In genomic region chr12:69512820-69513219, GRCh38 we compare ENCODE assay signal across 16 cellular contexts.
"Had no signal": no experiment of that assay in that cellular context is flagged by ENCODE, and none has a peak within 500 bp of the region (broad histone marks: within the 10 kb centered on the region; RNA-seq: fewer than 3 reads in every experiment).

No MANE protein-coding gene starts in this region.

- H3K36me3 Mint-ChIP-seq: activated naive CD4-positive, alpha-beta T cell treated with anti-CD3 and anti-CD28 coated beads, Interleukin-2, amount 10 ng/mL, durations not matched to agents 7 days and 5 days; natural killer cell had no signal

- ATAC-seq: heart left ventricle, natural killer cell had no signal

- H3K9me3 ChIP-seq: heart left ventricle, prostate gland, sigmoid colon had no signal

- H3K9me3 Mint-ChIP-seq: activated naive CD4-positive, alpha-beta T cell treated with anti-CD3 and anti-CD28 coated beads, Interleukin-2, amount 10 ng/mL, durations not matched to agents 7 days and 5 days; activated T-helper 2 cell treated with anti-CD3 and anti-CD28 coated beads, Interferon-gamma antibody, Interleukin-2, Interleukin-4, amounts not matched to agents 10 μg/mL and 5 μg/mL and 100 μg/mL, durations not matched to agents 14 hours and 24 hours and 36 hours; brain; central memory CD8-positive, alpha-beta T cell; natural killer cell; T-helper 1 cell treated with Interleukin-12 subunit alpha and Interleukin-12 subunit beta and Interleukin-4 antibody, amounts not matched to agents 30 μg/mL and 1 μg/mL, for 36 hours had no signal

- FAIRE-seq: islet of Langerhans had no signal

- H3K4me3 Mint-ChIP-seq: activated naive CD4-positive, alpha-beta T cell treated with anti-CD3 and anti-CD28 coated beads, Interleukin-2, amount 10 ng/mL, durations not matched to agents 7 days and 5 days; brain; central memory CD8-positive, alpha-beta T cell; natural killer cell; T-helper 1 cell treated with Interleukin-12 subunit alpha and Interleukin-12 subunit beta and Interleukin-4 antibody, amounts not matched to agents 30 μg/mL and 1 μg/mL, for 36 hours had no signal

- H3K27ac Mint-ChIP-seq: activated naive CD4-positive, alpha-beta T cell treated with anti-CD3 and anti-CD28 coated beads, Interleukin-2, amount 10 ng/mL, durations not matched to agents 7 days and 5 days; activated T-helper 2 cell treated with anti-CD3 and anti-CD28 coated beads, Interferon-gamma antibody, Interleukin-2, Interleukin-4, amounts not matched to agents 10 μg/mL and 5 μg/mL and 100 μg/mL, durations not matched to agents 14 hours and 24 hours and 36 hours; natural killer cell; T-helper 1 cell treated with Interleukin-12 subunit alpha and Interleukin-12 subunit beta and Interleukin-4 antibody, amounts not matched to agents 30 μg/mL and 1 μg/mL, for 36 hours had no signal

- DNase-seq: activated CD4-positive, alpha-beta T cell treated with anti-CD3 and anti-CD28 coated beads, Interleukin-2, amount 50 U/mL, for 1 hour; activated CD4-positive, CD25-positive, alpha-beta regulatory T cell; activated naive CD4-positive, alpha-beta T cell treated with anti-CD3 and anti-CD28 coated beads, Interleukin-2, amount 10 ng/mL, durations not matched to agents 7 days and 5 days; dermis blood vessel endothelial cell; heart left ventricle; mammary epithelial cell; natural killer cell; sigmoid colon; stimulated activated CD4-positive, alpha-beta T cell treated with anti-CD3 and anti-CD28 coated beads, Interleukin-2, amount 100 ng/mL, for 48 hours; stimulated activated naive CD4-positive, alpha-beta T cell treated with Interleukin-2 at 50 U/mL for 16 hours had no signal

- H3K4me3 ChIP-seq: heart left ventricle, prostate gland, sigmoid colon had no signal

- H3K36me3 ChIP-seq: heart left ventricle, prostate gland, sigmoid colon had no signal

- H3K27me3 ChIP-seq: heart left ventricle, sigmoid colon had no signal

- H3K27me3 Mint-ChIP-seq: activated naive CD4-positive, alpha-beta T cell treated with anti-CD3 and anti-CD28 coated beads, Interleukin-2, amount 10 ng/mL, durations not matched to agents 7 days and 5 days; brain; central memory CD8-positive, alpha-beta T cell had no signal

- H3K27ac ChIP-seq: heart left ventricle, prostate gland, sigmoid colon had no signal
